In the genomic region with DNA sequence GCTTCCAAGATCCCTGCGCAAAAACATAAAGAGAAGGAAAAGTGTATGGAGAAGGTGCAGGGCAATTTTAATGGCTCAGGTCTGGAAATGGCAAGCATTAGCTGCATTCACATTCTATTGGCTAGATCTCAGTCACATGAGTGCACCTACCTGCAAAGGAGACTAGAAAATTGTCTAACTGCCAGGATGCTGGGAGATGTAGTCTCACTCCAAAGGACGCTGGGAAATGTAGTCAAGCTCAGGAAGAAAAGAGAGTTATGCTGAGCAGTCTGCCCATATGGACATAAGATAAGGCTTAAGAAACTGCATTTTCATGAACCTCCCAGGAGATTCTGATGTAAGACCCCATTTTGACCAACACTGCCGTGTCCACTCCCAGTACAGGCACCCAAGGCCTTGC, we compare ENCODE assay signal across 9 cellular contexts. TPM values are rescaled to one million over a fixed set of nuclear protein-coding genes. Genes with fewer than 3 reads are reported as not detected.
A peak's percentile ranks its signal among the peaks of the same experiment; 100 is the strongest.
DNase-seq lines count a peak whose midpoint lies in the region; ATAC-seq and TF ChIP-seq lines count a peak whose summit lies in the region.
"Had no signal": no experiment of that assay in that cellular context is flagged by ENCODE, and none has a peak within 500 bp of the region (broad histone marks: within the 10 kb centered on the region; RNA-seq: fewer than 3 reads in every experiment).

No MANE protein-coding gene starts in this region.

- no peaks in the 10 kb centered on the region for H3K79me2 ChIP-seq in mesendoderm (ENCODE audit: control insufficient read depth, insufficient read depth, low read length)

- H3K9me3 Mint-ChIP-seq in progenitor cell of endocrine pancreas (ENCODE audit: low read depth): no peaks in the 10 kb centered on the region

- no peaks in the 10 kb centered on the region for H3K36me3 ChIP-seq in mesendoderm (ENCODE audit: control insufficient read depth, insufficient read depth, low read length)

- DNase-seq in NCI-H187 treated with DMSO at 0.1 percent for 48 hours (lab: John Stamatoyannopoulos, UW) (peak; percentile 14), NCI-H187 (lab: John Stamatoyannopoulos, UW) (no peak), OCI-M1 (lab: John Stamatoyannopoulos, UW) (peak; percentile 84), mesendoderm (peak; percentile 76), progenitor cell of endocrine pancreas (ENCODE audit: low spot score, unreplicated experiment) (no peak), T1000 (lab: John Stamatoyannopoulos, UW) (no peak)

- H3K4me3 Mint-ChIP-seq in progenitor cell of endocrine pancreas (ENCODE audit: low read depth): no peak overlapping the region

- peaks cover 3% of the 10 kb centered on the region for H3K4me1 Mint-ChIP-seq in progenitor cell of endocrine pancreas (ENCODE audit: low read depth)

- no peak overlapping the region for H2BK5ac ChIP-seq in mesendoderm (ENCODE audit: low read length)

- no peak overlapping the region for H3K27ac ChIP-seq in mesendoderm (ENCODE audit: low read depth, low read length)
- H3K27ac ChIP-seq: VCaP had no signal

- H2BK120ac ChIP-seq in mesendoderm (ENCODE audit: low read depth, low read length): no peak overlapping the region

- no peak overlapping the region for H3K27ac Mint-ChIP-seq in progenitor cell of endocrine pancreas

- H3K4me2 ChIP-seq in mesendoderm (ENCODE audit: low read length): no peak overlapping the region

- no peak overlapping the region for H3K23ac ChIP-seq in mesendoderm (ENCODE audit: low read length)

- no peak overlapping the region for H2BK15ac ChIP-seq in mesendoderm (replicated peaks; ENCODE audit: low read depth)

- no peaks in the 10 kb centered on the region for H3K27me3 ChIP-seq in mesendoderm (ENCODE audit: insufficient read depth, low read length, poor library complexity)

- H3K4ac ChIP-seq in mesendoderm (ENCODE audit: low read depth, low read length): no peak overlapping the region

- WGBS in mesendoderm (ENCODE audit: extremely low coverage, insufficient coverage, low lambda C conversion rate): no CpG with 5 or more reads among the region's 3 CpGs

- no peak overlapping the region for H3K4me3 ChIP-seq in mesendoderm (ENCODE audit: low read length)

- H3K79me1 ChIP-seq in mesendoderm (ENCODE audit: low read length): no peaks in the 10 kb centered on the region

- TF ChIP-seq CTCF in progenitor cell of endocrine pancreas (IDR thresholded peaks at IDR 0.05; ENCODE audit: unreplicated experiment): no peak

- no peak overlapping the region for H4K8ac ChIP-seq in mesendoderm (ENCODE audit: low read depth, low read length)

- no peak overlapping the region for H3K56ac ChIP-seq in mesendoderm (ENCODE audit: low read length)

- no peak overlapping the region for H2AK5ac ChIP-seq in mesendoderm (ENCODE audit: low read length)

- ATAC-seq in HG02852 (IDR thresholded peaks at IDR 0.05; ENCODE audit: unreplicated experiment) (peak; percentile 53), HG03095 (IDR thresholded peaks at IDR 0.05; ENCODE audit: unreplicated experiment) (no peak)

- H3K27me3 Mint-ChIP-seq in progenitor cell of endocrine pancreas: peaks cover 33% of the 10 kb centered on the region

- no peak overlapping the region for H3K9ac ChIP-seq in mesendoderm (ENCODE audit: low read length)

- H4K5ac ChIP-seq in mesendoderm (ENCODE audit: low read length): no peak overlapping the region

- no peaks in the 10 kb centered on the region for H3K4me1 ChIP-seq in mesendoderm (ENCODE audit: control insufficient read depth, low read depth, low read length)

- H3K18ac ChIP-seq in mesendoderm (ENCODE audit: low read length): no peak overlapping the region

- no peaks in the 10 kb centered on the region for H3K36me3 Mint-ChIP-seq in progenitor cell of endocrine pancreas (ENCODE audit: insufficient read depth)

RNA-seq across cellular contexts. Expression of gene KLHL29, which starts 9.5 kb away (rescaled TPM):
- polyA plus RNA-seq in mesendoderm (2013, experiment 1 of 2): 1.7 TPM
- polyA plus RNA-seq in mesendoderm (2013, experiment 2 of 2): 1.6 TPM
- 4.4 and 5.5 TPM in 2 replicates for total RNA-seq in progenitor cell of endocrine pancreas

Comparison
In these comparisons a context has a peak if more than half of its experiments do, and no peak if none do; other contexts are left out.
1. DNase-seq: peak in NCI-H187 treated with DMSO at 0.1 percent for 48 hours (single experiment), OCI-M1 (single experiment) and mesendoderm (single experiment); none in NCI-H187 (0 of 2), progenitor cell of endocrine pancreas (single experiment) and T1000 (single experiment).